In genomic region chr16:73671102-73671501, GRCh38 we compare ENCODE assay signal across 17 cellular contexts.
"Had no signal": no experiment of that assay in that cellular context is flagged by ENCODE, and none has a peak within 500 bp of the region (broad histone marks: within the 10 kb centered on the region; RNA-seq: fewer than 3 reads in every experiment).

No MANE protein-coding gene starts in this region.

- ATAC-seq: activated naive CD4-positive, alpha-beta T cell treated with anti-CD3 and anti-CD28 coated beads, Interleukin-2, amount 50 U/mL, for 72 hours; effector memory CD8-positive, alpha-beta T cell; left lobe of liver; natural killer cell had no signal

- H3K27ac Mint-ChIP-seq: activated naive CD4-positive, alpha-beta T cell treated with anti-CD3 and anti-CD28 coated beads, Interleukin-2, amount 50 U/mL, for 72 hours; dendritic cell treated with granulocyte-macrophage colony-stimulating factor and Interleukin-4, amounts not matched to agents 40 ng/mL and 50 ng/mL, for 4 days; effector memory CD8-positive, alpha-beta T cell; natural killer cell; stimulated activated naive CD8-positive, alpha-beta T cell treated with anti-CD3 and anti-CD28 coated beads, Interleukin-15, Interleukin-2, amounts not matched to agents 100 ng/mL and 50 ng/mL, for 24 hours had no signal

- DNase-seq: activated CD4-positive, alpha-beta T cell treated with anti-CD3 and anti-CD28 coated beads, Interleukin-2, amount 50 U/mL, for 4 hours; activated gamma-delta T cell; adrenal gland; effector memory CD8-positive, alpha-beta T cell; hippocampal formation; kidney; natural killer cell; stimulated activated CD4-positive, alpha-beta T cell treated with anti-CD3 and anti-CD28 coated beads, Interleukin-2, amount 100 ng/mL, for 24 hours; transverse colon; WERI-Rb-1 had no signal

- H3K4me1 ChIP-seq: adrenal gland, right atrium auricular region, suprapubic skin, transverse colon had no signal

- H3K4me1 Mint-ChIP-seq: natural killer cell had no signal

- H3K9me3 ChIP-seq: adrenal gland, transverse colon had no signal

- H3K36me3 ChIP-seq: adrenal gland, right atrium auricular region, suprapubic skin, transverse colon, WERI-Rb-1 had no signal

- H3K27me3 Mint-ChIP-seq: dendritic cell treated with granulocyte-macrophage colony-stimulating factor and Interleukin-4, amounts not matched to agents 40 ng/mL and 50 ng/mL, for 4 days; effector memory CD8-positive, alpha-beta T cell had no signal

- H3K9me3 Mint-ChIP-seq: dendritic cell treated with granulocyte-macrophage colony-stimulating factor and Interleukin-4, amounts not matched to agents 40 ng/mL and 50 ng/mL, for 4 days; stimulated activated naive CD8-positive, alpha-beta T cell treated with anti-CD3 and anti-CD28 coated beads, Interleukin-15, Interleukin-2, amounts not matched to agents 100 ng/mL and 50 ng/mL, for 24 hours had no signal

- H3K4me3 ChIP-seq: adrenal gland, lung, right atrium auricular region, suprapubic skin, transverse colon had no signal

- H3K36me3 Mint-ChIP-seq: activated naive CD4-positive, alpha-beta T cell treated with anti-CD3 and anti-CD28 coated beads, Interleukin-2, amount 50 U/mL, for 72 hours; natural killer cell had no signal

- H3K4me3 Mint-ChIP-seq: dendritic cell treated with granulocyte-macrophage colony-stimulating factor and Interleukin-4, amounts not matched to agents 40 ng/mL and 50 ng/mL, for 4 days; effector memory CD8-positive, alpha-beta T cell; natural killer cell; stimulated activated naive CD8-positive, alpha-beta T cell treated with anti-CD3 and anti-CD28 coated beads, Interleukin-15, Interleukin-2, amounts not matched to agents 100 ng/mL and 50 ng/mL, for 24 hours had no signal

- H3K27ac ChIP-seq: adrenal gland, right atrium auricular region, suprapubic skin, transverse colon, WERI-Rb-1 had no signal

- H3K27me3 ChIP-seq: adrenal gland, right atrium auricular region had no signal
